1 cellular context compared by ENCODE assay signal in the genomic region with DNA sequence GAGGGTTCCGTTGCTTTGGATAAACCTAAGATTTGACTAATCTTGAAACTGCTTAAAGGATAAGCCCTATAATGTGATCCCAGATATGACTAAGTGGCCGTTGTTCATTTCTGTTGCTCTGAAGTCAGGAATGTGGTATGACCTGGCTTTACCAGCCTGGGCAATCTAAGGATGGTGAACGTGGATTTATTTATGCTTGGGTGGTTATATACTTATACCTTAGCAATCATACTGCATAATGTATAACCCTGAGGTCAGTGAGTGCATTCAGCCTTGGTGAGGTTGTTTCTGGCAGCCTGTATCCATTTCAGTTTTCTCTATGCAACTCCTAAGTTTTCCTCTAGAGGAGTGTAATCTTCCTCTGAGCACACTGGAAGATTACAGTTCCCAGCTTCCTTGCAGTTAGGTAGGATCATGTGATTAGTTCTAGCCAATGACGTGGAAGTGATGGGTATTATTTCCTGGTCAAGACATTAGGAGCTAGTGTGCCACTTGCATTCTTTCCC.
TF ChIP-seq lines count a peak whose summit lies in the region.

No MANE protein-coding gene starts in this region.

TF ChIP-seq in A549, 52 proteins besides CTCF, POLR2A, EP300 and RAD21:
- TF ChIP-seq, protein P1, sequence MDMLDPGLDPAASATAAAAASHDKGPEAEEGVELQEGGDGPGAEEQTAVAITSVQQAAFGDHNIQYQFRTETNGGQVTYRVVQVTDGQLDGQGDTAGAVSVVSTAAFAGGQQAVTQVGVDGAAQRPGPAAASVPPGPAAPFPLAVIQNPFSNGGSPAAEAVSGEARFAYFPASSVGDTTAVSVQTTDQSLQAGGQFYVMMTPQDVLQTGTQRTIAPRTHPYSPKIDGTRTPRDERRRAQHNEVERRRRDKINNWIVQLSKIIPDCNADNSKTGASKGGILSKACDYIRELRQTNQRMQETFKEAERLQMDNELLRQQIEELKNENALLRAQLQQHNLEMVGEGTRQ (IDR thresholded peaks at IDR 0.05): peak; percentile 40; the same call in 1 of the 2 replicates
- TF ChIP-seq MAFK (IDR thresholded peaks at IDR 0.05; ENCODE audit: partially characterized antibody): no peak
